Comparison of ENCODE assay signal across 8 cellular contexts in genomic region chr17:82021728-82022309, GRCh38. TPM values are rescaled to one million over a fixed set of nuclear protein-coding genes. Genes with fewer than 3 reads are reported as not detected.
DNase-seq lines count a peak whose midpoint lies in the region; ATAC-seq and TF ChIP-seq lines count a peak whose summit lies in the region.

No MANE protein-coding gene starts in this region.

- ATAC-seq in HG03457 (IDR thresholded peaks at IDR 0.05; ENCODE audit: unreplicated experiment) (no peak), foreskin keratinocyte (no peak), HG03354 (IDR thresholded peaks at IDR 0.05; ENCODE audit: poor library complexity, severe bottlenecking, unreplicated experiment) (no peak)

- H3K4me1 ChIP-seq in ascending aorta (peaks cover 12 to 20% of the 10 kb centered on the region in 2 donors), mesodermal cell (ENCODE audit: control insufficient read depth, insufficient read depth, low read length, poor library complexity, severe bottlenecking) (peaks cover 6% of the 10 kb centered on the region), foreskin keratinocyte (no peaks in the 10 kb centered on the region)

- WGBS in mesodermal cell (ENCODE audit: insufficient coverage in 2 of 2), 2 experiments: 26 to 44% methylated on average over 10 to 13 of the region's 15 CpGs

- DNase-seq in AG04449 (ENCODE audit: low read depth, low spot score) (no peak), HK-2 (ENCODE audit: unreplicated experiment) (peak; percentile 33), ascending aorta (ENCODE audit: low spot score in 2 of 2) (no peak), NCI-H1105 treated with DMSO at 0.1 percent for 48 hours (lab: John Stamatoyannopoulos, UW) (no peak), foreskin keratinocyte (no peak)

- H3K9me3 ChIP-seq in ascending aorta (no peaks in the 10 kb centered on the region), mesodermal cell (ENCODE audit: control insufficient read depth, low read length) (no peaks in the 10 kb centered on the region)

- H3K36me3 ChIP-seq in ascending aorta (peaks cover 0 to 14% of the 10 kb centered on the region in 2 donors), mesodermal cell (ENCODE audit: control insufficient read depth, insufficient read depth, low read length) (peaks cover 9% of the 10 kb centered on the region)

- TF ChIP-seq CTCF in AG04449 (IDR thresholded peaks at IDR 0.05; ENCODE audit: insufficient read depth, low read length, missing control alignments) (no peak), ascending aorta (IDR thresholded peaks at IDR 0.05) (no peak), foreskin keratinocyte (conservative IDR thresholded peaks at IDR 0.05) (no peak)

- peak overlapping the region; percentile 81 for H3K4me3 ChIP-seq in AG04449 (ENCODE audit: low read depth, low read length)
- H3K4me3 ChIP-seq in ascending aorta: peak overlapping the region; percentile 80 to 99
- peak overlapping the region; percentile 84 for H3K4me3 ChIP-seq in mesodermal cell (ENCODE audit: extremely low read depth, insufficient read depth, low read length, poor library complexity, severe bottlenecking)

- H3K27ac ChIP-seq in ascending aorta (peak overlapping the region in 1 of 2 donors; percentile 71), mesodermal cell (ENCODE audit: low read depth, low read length, severe bottlenecking) (no peak overlapping the region), foreskin keratinocyte (no peak overlapping the region)

- CTCF ChIA-PET in AG04449 (lab: Yijun Ruan, JAX): interaction anchor here (0.9 to 10.7 kb wide), 20 partner anchors 8 to 297 kb away, joined by 3 to 290 read pairs (median 5); partner anchors contain the start of genes DCXR, NOTUM and PYCR1

- intact Hi-C loops in ascending aorta (cut with DNase I): loop anchor here (1.0 to 5.0 kb wide), 6 partner anchors 18 to 190 kb away; partner anchors contain the start of genes ARHGDIA, CCDC57, GPS1 and PCYT2

- POLR2A ChIA-PET in AG04449 (lab: Yijun Ruan, JAX): interaction anchor here (0.9 to 1.2 kb wide), 4 partner anchors 13 to 290 kb away, joined by 3 to 10 read pairs (median 4); no protein-coding TSS in a partner anchor

- no peaks in the 10 kb centered on the region for H3K27me3 ChIP-seq in ascending aorta
- no peaks in the 10 kb centered on the region for H3K27me3 ChIP-seq in foreskin keratinocyte

RNA-seq across cellular contexts. Expression of gene CENPX, which starts 0.9 kb away (rescaled TPM):
- total RNA-seq in ascending aorta: 41.3 TPM
- 51.9 TPM for polyA plus RNA-seq in mesodermal cell (2013, experiment 1 of 2)
- polyA plus RNA-seq in mesodermal cell (2013, experiment 2 of 2): 43.9 TPM
- 87.1 and 87.4 TPM in 2 replicates for total RNA-seq in foreskin keratinocyte
- 135 and 144 TPM in 2 replicates for polyA plus RNA-seq in foreskin keratinocyte

RNA-seq across cellular contexts. Expression of gene LRRC45, which starts 1.3 kb away (rescaled TPM):
- total RNA-seq in ascending aorta (2.0 TPM), foreskin keratinocyte (15.9 and 16.2 TPM in 2 replicates)
- polyA plus RNA-seq in mesodermal cell (2013, experiment 1 of 2): 10.0 TPM
- 8.2 TPM for polyA plus RNA-seq in mesodermal cell (2013, experiment 2 of 2)
- polyA plus RNA-seq in foreskin keratinocyte: 12.7 and 12.8 TPM in 2 replicates

RNA-seq across cellular contexts. Expression of gene RAC3, which starts 9.7 kb away (rescaled TPM):
- total RNA-seq in ascending aorta (not detected), foreskin keratinocyte (27.5 and 30.2 TPM in 2 replicates)
- polyA plus RNA-seq in mesodermal cell (2013, experiment 1 of 2): 57.4 TPM
- 44.7 TPM for polyA plus RNA-seq in mesodermal cell (2013, experiment 2 of 2)
- 43.9 and 46.1 TPM in 2 replicates for polyA plus RNA-seq in foreskin keratinocyte

RNA-seq across cellular contexts. Expression of gene DCXR, which starts 15.7 kb away (rescaled TPM):
- total RNA-seq in ascending aorta (160 TPM), foreskin keratinocyte (59.6 and 69.0 TPM in 2 replicates)
- polyA plus RNA-seq in mesodermal cell (2013, experiment 1 of 2): 73.2 TPM
- 60.0 TPM for polyA plus RNA-seq in mesodermal cell (2013, experiment 2 of 2)
- 97.4 and 98.0 TPM in 2 replicates for polyA plus RNA-seq in foreskin keratinocyte

RNA-seq across cellular contexts. Expression of gene RFNG, which starts 29.8 kb away (rescaled TPM):
- total RNA-seq in ascending aorta (73.7 TPM), foreskin keratinocyte (25.0 and 25.9 TPM in 2 replicates)
- 42.4 TPM for polyA plus RNA-seq in mesodermal cell (2013, experiment 1 of 2)
- 31.9 TPM for polyA plus RNA-seq in mesodermal cell (2013, experiment 2 of 2)
- polyA plus RNA-seq in foreskin keratinocyte: 32.1 and 38.1 TPM in 2 replicates

Comparison
In these comparisons a context has a peak if more than half of its experiments do, and no peak if none do; other contexts are left out.
1. RNA of gene RAC3, which starts 9.7 kb away (total RNA-seq): 27.5 to 30.2 TPM in foreskin keratinocyte; not detected in ascending aorta (single experiment); every median in the first group is over 10 times any median in the second.
2. Peak in every context shown above with its lines, with median percentiles within 50 percentile points of each other: H3K4me3 ChIP-seq.